Comparison of ENCODE assay signal across 10 cellular contexts in the genomic region with DNA sequence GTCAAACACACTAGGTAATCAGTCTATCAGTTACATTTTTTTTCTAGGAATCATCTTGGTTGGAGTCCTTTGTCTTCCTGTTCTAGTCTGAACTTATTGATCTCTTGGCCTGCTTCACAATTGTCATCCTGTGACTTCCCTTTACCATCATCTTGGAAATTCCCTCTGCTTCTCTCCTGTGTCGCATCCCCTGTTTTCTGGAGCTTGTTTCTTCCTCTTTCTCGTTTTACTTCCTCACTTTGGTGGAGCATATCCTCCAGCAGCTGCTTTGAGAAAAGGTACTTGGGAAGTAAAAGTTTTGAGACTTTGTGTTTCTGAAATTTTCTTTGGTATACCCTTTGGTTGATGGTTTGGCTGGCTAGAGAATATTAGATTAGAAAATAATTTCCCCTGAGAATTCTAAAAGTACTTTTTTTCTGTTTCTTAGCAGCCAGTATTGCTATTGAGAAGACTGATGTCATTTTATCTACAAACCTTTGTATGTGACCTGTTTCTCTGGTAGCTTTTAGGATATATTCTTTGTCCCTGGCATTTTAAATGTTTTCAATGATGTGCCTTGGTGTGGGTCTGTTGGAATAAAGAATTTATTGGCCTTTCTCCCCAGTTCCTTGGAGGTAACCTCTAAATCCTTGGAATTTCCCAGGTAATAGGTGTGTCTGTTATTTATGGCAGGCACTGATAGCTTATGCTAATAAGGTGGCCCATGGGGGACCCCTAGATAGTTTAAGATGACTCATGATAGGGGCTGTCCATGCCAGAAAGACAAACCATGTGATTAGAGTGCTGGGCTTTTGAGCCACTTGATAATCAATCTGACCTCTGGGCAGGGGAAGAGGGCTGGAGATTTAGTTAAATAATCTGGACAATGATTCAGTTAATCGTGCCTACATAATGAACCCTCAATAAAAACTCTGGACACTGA.
"Had no signal": no experiment of that assay in that cellular context is flagged by ENCODE, and none has a peak within 500 bp of the region (broad histone marks: within the 10 kb centered on the region; RNA-seq: fewer than 3 reads in every experiment).

No MANE protein-coding gene starts in this region.

- H3K27ac Mint-ChIP-seq: activated naive CD4-positive, alpha-beta T cell treated with anti-CD3 and anti-CD28 coated beads for 36 hours; activated T-helper 17 cell treated with anti-CD3 and anti-CD28 coated beads, Interleukin-2, amount 50 U/mL, for 72 hours had no signal

- H3K4me3 Mint-ChIP-seq: activated naive CD4-positive, alpha-beta T cell treated with anti-CD3 and anti-CD28 coated beads for 36 hours; activated T-helper 17 cell treated with anti-CD3 and anti-CD28 coated beads, Interleukin-2, amount 50 U/mL, for 72 hours had no signal

- DNase-seq: activated CD4-positive, alpha-beta T cell treated with anti-CD3 and anti-CD28 coated beads, Interleukin-2, amount 50 U/mL, for 1 hour; activated naive CD4-positive, alpha-beta T cell treated with anti-CD3 and anti-CD28 coated beads for 36 hours; activated T-cell treated with anti-CD3 and anti-CD28 coated beads for 4 hours; caudate nucleus; colonic mucosa; effector CD8-positive, alpha-beta T cell; gastrocnemius medialis; stimulated activated CD4-positive, alpha-beta T cell treated with anti-CD3 and anti-CD28 coated beads, Interleukin-4, amount 100 ng/mL, for 4 hours; tibial artery had no signal

- H3K4me1 Mint-ChIP-seq: activated T-helper 17 cell treated with anti-CD3 and anti-CD28 coated beads, Interleukin-2, amount 50 U/mL, for 72 hours had no signal

- ATAC-seq: activated T-helper 17 cell treated with anti-CD3 and anti-CD28 coated beads, Interleukin-2, amount 50 U/mL, for 72 hours; gastrocnemius medialis had no signal
